In the genomic region with DNA sequence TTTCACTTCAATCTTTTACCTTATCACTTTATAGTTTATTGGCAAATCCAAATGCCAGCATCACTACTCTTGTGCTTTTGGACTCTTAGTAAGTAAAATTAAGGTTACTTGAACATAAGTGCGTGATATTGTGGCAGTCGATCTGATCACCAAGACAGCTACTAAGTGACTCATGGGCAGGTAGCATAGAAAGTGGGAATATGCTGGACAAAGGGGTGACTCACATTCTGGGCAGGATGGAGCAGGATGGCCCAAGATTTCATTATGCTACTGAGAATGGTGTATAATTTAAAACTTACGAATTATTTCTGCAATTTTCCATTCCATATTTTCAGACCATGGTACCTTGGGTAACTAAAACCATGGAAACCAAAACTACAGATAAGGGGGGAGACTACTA, we compare ENCODE assay signal across 29 cellular contexts.
DNase-seq lines count a peak whose midpoint lies in the region; ATAC-seq, FAIRE-seq and TF ChIP-seq lines count a peak whose summit lies in the region.
"Had no signal": no experiment of that assay in that cellular context is flagged by ENCODE, and none has a peak within 500 bp of the region (broad histone marks: within the 10 kb centered on the region; RNA-seq: fewer than 3 reads in every experiment).

No MANE protein-coding gene starts in this region.

- BruUV-seq in MCF 10A (replicated peaks; lab: Mats Ljungman, UMichigan), result no TSS peak

- H3K36me3 ChIP-seq in breast epithelium (no peaks in the 10 kb centered on the region), astrocyte (ENCODE audit: insufficient read depth, low read length) (no peaks in the 10 kb centered on the region)
- H3K36me3 ChIP-seq: MG63, neutrophil, stomach, upper lobe of right lung had no signal

- DNase-seq in MCF 10A (ENCODE audit: unreplicated experiment) (peak; percentile 79), breast epithelium (ENCODE audit: low spot score in 2 of 2) (no peak), astrocyte (ENCODE audit: low read depth) (peak; percentile 40), glomerular visceral epithelial cell (ENCODE audit: extremely low spot score) (peak; percentile 73), ecto neural progenitor cell (ENCODE audit: low spot score) (no peak), mesenteric fat pad (ENCODE audit: low spot score) (no peak)
- no peak for DNase-seq in stimulated activated effector memory CD8-positive, alpha-beta T cell treated with anti-CD3 and anti-CD28 coated beads, Interleukin-12 subunit alpha, Interleukin-12 subunit beta, amount 100 ng/mL, for 72 hours (ENCODE audit: low spot score in 2 of 2)
- DNase-seq: activated CD4-positive, alpha-beta T cell treated with anti-CD3 and anti-CD28 coated beads, Interleukin-2, amount 10 ng/mL, durations not matched to agents 24 days and 14 days; activated CD8-positive, alpha-beta memory T cell treated with anti-CD3 and anti-CD28 coated beads, Interleukin-2, amount 50 U/mL, for 48 hours; activated effector memory CD4-positive, alpha-beta T cell treated with anti-CD3 and anti-CD28 coated beads, Interleukin-2, amount 50 U/mL, for 16 hours; central memory CD4-positive, alpha-beta T cell; GOT3; NCI-H1436; NCI-H526; stimulated activated CD4-positive, alpha-beta T cell treated with anti-CD3 and anti-CD28 coated beads, Interleukin-4, amount 100 ng/mL, for 1 hour; stomach; T-cell; upper lobe of right lung had no signal

- CTCF ChIA-PET in MCF 10A (lab: Yijun Ruan, JAX), result no interaction called here

- no peak overlapping the region for H3K4me2 ChIP-seq in astrocyte (ENCODE audit: low read length)
- H3K4me2 ChIP-seq: smooth muscle cell had no signal

- H3K9me3 Mint-ChIP-seq in MCF 10A (ENCODE audit: unreplicated experiment), result peaks cover 8% of the 10 kb centered on the region
- no peaks in the 10 kb centered on the region for H3K9me3 Mint-ChIP-seq in astrocyte (ENCODE audit: unreplicated experiment)
- H3K9me3 Mint-ChIP-seq in stimulated activated effector memory CD8-positive, alpha-beta T cell treated with anti-CD3 and anti-CD28 coated beads, Interleukin-12 subunit alpha, Interleukin-12 subunit beta, amount 100 ng/mL, for 72 hours, result no peaks in the 10 kb centered on the region
- H3K9me3 Mint-ChIP-seq: activated CD4-positive, alpha-beta T cell treated with anti-CD3 and anti-CD28 coated beads, Interleukin-2, amount 10 ng/mL, durations not matched to agents 24 days and 14 days had no signal

- no peak overlapping the region for H2AFZ ChIP-seq in astrocyte (ENCODE audit: low read depth, low read length)

- H3K27ac ChIP-seq in breast epithelium (no peak overlapping the region), astrocyte (ENCODE audit: low read depth, low read length) (peak overlapping the region; percentile 50)
- H3K27ac ChIP-seq: neutrophil, upper lobe of right lung had no signal

- H3K27me3 Mint-ChIP-seq in MCF 10A (ENCODE audit: insufficient read depth, unreplicated experiment), result no peaks in the 10 kb centered on the region
- H3K27me3 Mint-ChIP-seq in astrocyte (ENCODE audit: low read depth, unreplicated experiment), result no peaks in the 10 kb centered on the region

- no peak overlapping the region for H3K9ac ChIP-seq in astrocyte (ENCODE audit: low read length)

- H3K4me1 ChIP-seq in breast epithelium (no peaks in the 10 kb centered on the region), astrocyte (ENCODE audit: insufficient read depth, low read length) (peaks cover 16% of the 10 kb centered on the region)

- TF ChIP-seq CTCF in MCF 10A (IDR thresholded peaks at IDR 0.05; ENCODE audit: unreplicated experiment), result no peak
- no peak for TF ChIP-seq CTCF in breast epithelium (IDR thresholded peaks at IDR 0.05)
- TF ChIP-seq CTCF in astrocyte (IDR thresholded peaks at IDR 0.05; ENCODE audit: insufficient read depth, low read depth, low read length), result no peak

- H3K4me3 ChIP-seq in breast epithelium (no peak overlapping the region), astrocyte (ENCODE audit: insufficient read depth, low read depth, low read length) (no peak overlapping the region)
- H3K4me3 ChIP-seq: BLaER1 treated with 17β-estradiol and CSF1 and Interleukin-3, amounts not matched to agents 10 nM and 100 nM; MG63; smooth muscle cell; stomach; upper lobe of right lung had no signal

- POLR2A ChIA-PET in MCF 10A (lab: Yijun Ruan, JAX), result interaction anchor here (0.6 to 1.4 kb wide), 3 partner anchors 14 to 25 kb away, joined by 3 to 4 read pairs (median 3); no protein-coding TSS in a partner anchor

- peaks cover 10% of the 10 kb centered on the region for H3K79me2 ChIP-seq in astrocyte (ENCODE audit: insufficient read depth, low read length)

- no peak overlapping the region for H3K4me3 Mint-ChIP-seq in MCF 10A (ENCODE audit: unreplicated experiment)
- H3K4me3 Mint-ChIP-seq in astrocyte (ENCODE audit: unreplicated experiment), result no peak overlapping the region
- no peak overlapping the region for H3K4me3 Mint-ChIP-seq in stimulated activated effector memory CD8-positive, alpha-beta T cell treated with anti-CD3 and anti-CD28 coated beads, Interleukin-12 subunit alpha, Interleukin-12 subunit beta, amount 100 ng/mL, for 72 hours
- H3K4me3 Mint-ChIP-seq: activated CD4-positive, alpha-beta T cell treated with anti-CD3 and anti-CD28 coated beads, Interleukin-2, amount 10 ng/mL, durations not matched to agents 24 days and 14 days; T-cell had no signal

- no peak for TF ChIP-seq POLR2A in breast epithelium (IDR thresholded peaks at IDR 0.05)

- no peaks in the 10 kb centered on the region for H4K20me1 ChIP-seq in astrocyte (ENCODE audit: insufficient read depth, low read length)
- H4K20me1 ChIP-seq: BLaER1 treated with 17β-estradiol and CSF1 and Interleukin-3, amounts not matched to agents 10 nM and 100 nM had no signal

- no peak for FAIRE-seq in astrocyte (lab: Jason Lieb, UNC)
- FAIRE-seq: A204.1, D721Med, G401.6, GM19239 had no signal

- H3K27ac Mint-ChIP-seq in MCF 10A (ENCODE audit: low read depth, unreplicated experiment) (no peak overlapping the region), astrocyte (ENCODE audit: unreplicated experiment) (no peak overlapping the region)
- H3K27ac Mint-ChIP-seq in stimulated activated effector memory CD8-positive, alpha-beta T cell treated with anti-CD3 and anti-CD28 coated beads, Interleukin-12 subunit alpha, Interleukin-12 subunit beta, amount 100 ng/mL, for 72 hours, result no peak overlapping the region
- H3K27ac Mint-ChIP-seq: activated CD4-positive, alpha-beta T cell treated with anti-CD3 and anti-CD28 coated beads, Interleukin-2, amount 10 ng/mL, durations not matched to agents 24 days and 14 days; T-cell had no signal

- H3K27me3 ChIP-seq in breast epithelium, result no peaks in the 10 kb centered on the region
- H3K27me3 ChIP-seq in astrocyte (ENCODE audit: insufficient read depth, low read length), result no peaks in the 10 kb centered on the region
- H3K27me3 ChIP-seq: BLaER1 treated with 17β-estradiol and CSF1 and Interleukin-3, amounts not matched to agents 10 nM and 100 nM; MG63; neutrophil; stomach; upper lobe of right lung had no signal

- intact Hi-C loops in MCF 10A (cut with micrococcal nuclease), result no loop called here
- intact Hi-C loops in breast epithelium (cut with DNase I; ENCODE audit: low total_unique reads), result no loop called here

- H3K4me1 Mint-ChIP-seq in MCF 10A (ENCODE audit: insufficient read depth, unreplicated experiment), result peaks cover 19% of the 10 kb centered on the region
- peaks cover 34% of the 10 kb centered on the region for H3K4me1 Mint-ChIP-seq in astrocyte (ENCODE audit: low read depth, unreplicated experiment)
- peaks cover 7% of the 10 kb centered on the region for H3K4me1 Mint-ChIP-seq in stimulated activated effector memory CD8-positive, alpha-beta T cell treated with anti-CD3 and anti-CD28 coated beads, Interleukin-12 subunit alpha, Interleukin-12 subunit beta, amount 100 ng/mL, for 72 hours
- H3K4me1 Mint-ChIP-seq: activated CD4-positive, alpha-beta T cell treated with anti-CD3 and anti-CD28 coated beads, Interleukin-2, amount 10 ng/mL, durations not matched to agents 24 days and 14 days had no signal

- no peak for ATAC-seq in GM18502 (IDR thresholded peaks at IDR 0.05; ENCODE audit: poor library complexity, unreplicated experiment)
- no peak for ATAC-seq in stimulated activated effector memory CD8-positive, alpha-beta T cell treated with anti-CD3 and anti-CD28 coated beads, Interleukin-12 subunit alpha, Interleukin-12 subunit beta, amount 100 ng/mL, for 72 hours
- ATAC-seq: Right ventricle myocardium inferior, T-cell, upper lobe of right lung had no signal

- no peaks in the 10 kb centered on the region for H3K36me3 Mint-ChIP-seq in MCF 10A (ENCODE audit: insufficient read depth, unreplicated experiment)
- H3K36me3 Mint-ChIP-seq in astrocyte (ENCODE audit: low read depth, unreplicated experiment), result peaks cover 3% of the 10 kb centered on the region
- H3K36me3 Mint-ChIP-seq in stimulated activated effector memory CD8-positive, alpha-beta T cell treated with anti-CD3 and anti-CD28 coated beads, Interleukin-12 subunit alpha, Interleukin-12 subunit beta, amount 100 ng/mL, for 72 hours, result no peaks in the 10 kb centered on the region
- H3K36me3 Mint-ChIP-seq: IgD-negative memory B cell, T-cell had no signal

- no peaks in the 10 kb centered on the region for H3K9me3 ChIP-seq in breast epithelium
- H3K9me3 ChIP-seq in astrocyte (ENCODE audit: insufficient read depth, low read depth, low read length), result no peaks in the 10 kb centered on the region
- H3K9me3 ChIP-seq: neutrophil, stomach, upper lobe of right lung had no signal

Comparison
In these comparisons a context has a peak if more than half of its experiments do, and no peak if none do; other contexts are left out.
1. DNase-seq: peak in MCF 10A (single experiment), astrocyte (single experiment) and glomerular visceral epithelial cell (single experiment); none in breast epithelium (0 of 2), ecto neural progenitor cell (single experiment), mesenteric fat pad (single experiment) and stimulated activated effector memory CD8-positive, alpha-beta T cell treated with anti-CD3 and anti-CD28 coated beads, Interleukin-12 subunit alpha, Interleukin-12 subunit beta, amount 100 ng/mL, for 72 hours (0 of 2).